Comparison of ENCODE assay signal across 8 cellular contexts in genomic region chr18:78984941-78985784, GRCh38. TPM values are rescaled to one million over a fixed set of nuclear protein-coding genes. Genes with fewer than 3 reads are reported as not detected.
A peak's percentile ranks its signal among the peaks of the same experiment; 100 is the strongest.
DNase-seq lines count a peak whose midpoint lies in the region; ATAC-seq and TF ChIP-seq lines count a peak whose summit lies in the region.

No MANE protein-coding gene starts in this region.

- in situ Hi-C loops in ACHN (cut with HindIII; ENCODE audit: low pct_ligation_motif_present, low pct_unique_long_range_greater_than_20kb, low sequenced_read_pairs), result no loop called here

- WGBS in prostate gland, result 22% methylated on average over 30 of the region's 30 CpGs

- no peaks in the 10 kb centered on the region for H3K36me3 ChIP-seq in prostate gland

- peaks cover 67% of the 10 kb centered on the region for H3K27me3 Mint-ChIP-seq in activated CD4-positive, alpha-beta memory T cell treated with anti-CD3 and anti-CD28 coated beads, Interleukin-2, amount 10 ng/mL, durations not matched to agents 7 days and 5 days

- H3K9me3 Mint-ChIP-seq in activated CD4-positive, alpha-beta memory T cell treated with anti-CD3 and anti-CD28 coated beads, Interleukin-2, amount 10 ng/mL, durations not matched to agents 7 days and 5 days, result no peaks in the 10 kb centered on the region

- peak; percentile 100 for TF ChIP-seq CTCF in LNCaP clone FGC (IDR thresholded peaks at IDR 0.05; ENCODE audit: control insufficient read depth, extremely low read depth, insufficient read depth)
- TF ChIP-seq CTCF in prostate gland (IDR thresholded peaks at IDR 0.05), result peak in 2 of 4 experiments; percentile 40 to 56

- no peak overlapping the region for H3K27ac Mint-ChIP-seq in activated CD4-positive, alpha-beta memory T cell treated with anti-CD3 and anti-CD28 coated beads, Interleukin-2, amount 10 ng/mL, durations not matched to agents 7 days and 5 days

- no peak overlapping the region for H3K4me3 Mint-ChIP-seq in activated CD4-positive, alpha-beta memory T cell treated with anti-CD3 and anti-CD28 coated beads, Interleukin-2, amount 10 ng/mL, durations not matched to agents 7 days and 5 days

- H3K4me3 ChIP-seq in LNCaP clone FGC (ENCODE audit: low read depth, low read length) (peak overlapping the region; percentile 44), prostate gland (peak overlapping the region in 1 of 2 donors; percentile 9)

- no peak for TF ChIP-seq POLR2A in prostate gland (IDR thresholded peaks at IDR 0.05)

- H3K36me3 Mint-ChIP-seq in activated CD4-positive, alpha-beta memory T cell treated with anti-CD3 and anti-CD28 coated beads, Interleukin-2, amount 10 ng/mL, durations not matched to agents 7 days and 5 days (ENCODE audit: low read depth), result peaks cover 6% of the 10 kb centered on the region

- peaks cover 9% of the 10 kb centered on the region for H3K4me1 Mint-ChIP-seq in activated CD4-positive, alpha-beta memory T cell treated with anti-CD3 and anti-CD28 coated beads, Interleukin-2, amount 10 ng/mL, durations not matched to agents 7 days and 5 days

- H3K27me3 ChIP-seq in prostate gland (replicated peaks; ENCODE audit: insufficient read depth), result no peaks in the 10 kb centered on the region

- peak overlapping the region in 1 of 2 donors; percentile 24 for H3K27ac ChIP-seq in prostate gland

- intact Hi-C loops in prostate gland (cut with DNase I), result no loop called here

- peak; percentile 61 for ATAC-seq in GM18508 (IDR thresholded peaks at IDR 0.05; ENCODE audit: insufficient read depth, unreplicated experiment)

- POLR2A ChIA-PET in activated CD4-positive, alpha-beta memory T cell treated with anti-CD3 and anti-CD28 coated beads, Interleukin-2, amount 10 ng/mL, durations not matched to agents 7 days and 5 days (lab: Charles Lee), result no interaction called here

- DNase-seq in ACHN (peak; percentile 19), LNCaP clone FGC (ENCODE audit: low read depth) (peak; percentile 86), kidney tubule cell (ENCODE audit: low spot score) (peak; percentile 54), 8988T (no peak), AG08395 (ENCODE audit: low spot score) (no peak), prostate gland (ENCODE audit: low spot score) (no peak)
- peak; percentile 32 for DNase-seq in activated CD4-positive, alpha-beta memory T cell treated with anti-CD3 and anti-CD28 coated beads, Interleukin-2, amount 10 ng/mL, durations not matched to agents 7 days and 5 days

- H3K9me3 ChIP-seq in prostate gland, result no peaks in the 10 kb centered on the region

- CTCF ChIA-PET in activated CD4-positive, alpha-beta memory T cell treated with anti-CD3 and anti-CD28 coated beads, Interleukin-2, amount 10 ng/mL, durations not matched to agents 7 days and 5 days (lab: Charles Lee), result no interaction called here

- no peaks in the 10 kb centered on the region for H3K4me1 ChIP-seq in prostate gland (replicated peaks)

RNA-seq across cellular contexts. Expression of gene SALL3, which starts 5.5 kb away (rescaled TPM):
- total RNA-seq in activated CD4-positive, alpha-beta memory T cell treated with anti-CD3 and anti-CD28 coated beads, Interleukin-2, amount 10 ng/mL, durations not matched to agents 7 days and 5 days, result not detected
- total RNA-seq in prostate gland, result 10 to 100 TPM in 1 of 2 donors, 1 to 10 TPM in 1; 3.0 to 40.8 TPM

Comparison
In these comparisons a context has a peak if more than half of its experiments do, and no peak if none do; other contexts are left out.
1. DNase-seq: peak in ACHN (single experiment), LNCaP clone FGC (single experiment), activated CD4-positive, alpha-beta memory T cell treated with anti-CD3 and anti-CD28 coated beads, Interleukin-2, amount 10 ng/mL, durations not matched to agents 7 days and 5 days (single experiment) and kidney tubule cell (single experiment); none in 8988T (single experiment), AG08395 (single experiment) and prostate gland (single experiment).
2. RNA of gene SALL3, which starts 5.5 kb away (total RNA-seq): 3.0 to 40.8 TPM in prostate gland; not detected in activated CD4-positive, alpha-beta memory T cell treated with anti-CD3 and anti-CD28 coated beads, Interleukin-2, amount 10 ng/mL, durations not matched to agents 7 days and 5 days; every median in the first group is over 4 times any median in the second.